Comparison of ENCODE assay signal across 1 cellular context in genomic region chr12:66885115-66885875, GRCh38.
TF ChIP-seq lines count a peak whose summit lies in the region.

No MANE protein-coding gene starts in this region.

TF ChIP-seq in GM23338, 12 proteins besides CTCF, POLR2A, EP300 and RAD21 (continued from another document):
- TF ChIP-seq ZNF462 (CRISPR knock-in tag; IDR thresholded peaks at IDR 0.05) (no peak), REST (IDR thresholded peaks at IDR 0.05; ENCODE audit: unreplicated experiment) (no peak), CREB1 (CRISPR knock-in tag; IDR thresholded peaks at IDR 0.05; ENCODE audit: low read depth) (no peak), EZH2phosphoT487 (IDR thresholded peaks at IDR 0.05; ENCODE audit: unreplicated experiment) (no peak), POLR2AphosphoS5 (IDR thresholded peaks at IDR 0.05; ENCODE audit: low read depth) (no peak), ZNF114 (CRISPR knock-in tag; IDR thresholded peaks at IDR 0.05) (no peak), JUNB (IDR thresholded peaks at IDR 0.05; ENCODE audit: unreplicated experiment) (no peak), EZH2 (IDR thresholded peaks at IDR 0.05; ENCODE audit: low read depth, unreplicated experiment) (no peak)
